Comparison of ENCODE assay signal across 19 cellular contexts in the genomic region with DNA sequence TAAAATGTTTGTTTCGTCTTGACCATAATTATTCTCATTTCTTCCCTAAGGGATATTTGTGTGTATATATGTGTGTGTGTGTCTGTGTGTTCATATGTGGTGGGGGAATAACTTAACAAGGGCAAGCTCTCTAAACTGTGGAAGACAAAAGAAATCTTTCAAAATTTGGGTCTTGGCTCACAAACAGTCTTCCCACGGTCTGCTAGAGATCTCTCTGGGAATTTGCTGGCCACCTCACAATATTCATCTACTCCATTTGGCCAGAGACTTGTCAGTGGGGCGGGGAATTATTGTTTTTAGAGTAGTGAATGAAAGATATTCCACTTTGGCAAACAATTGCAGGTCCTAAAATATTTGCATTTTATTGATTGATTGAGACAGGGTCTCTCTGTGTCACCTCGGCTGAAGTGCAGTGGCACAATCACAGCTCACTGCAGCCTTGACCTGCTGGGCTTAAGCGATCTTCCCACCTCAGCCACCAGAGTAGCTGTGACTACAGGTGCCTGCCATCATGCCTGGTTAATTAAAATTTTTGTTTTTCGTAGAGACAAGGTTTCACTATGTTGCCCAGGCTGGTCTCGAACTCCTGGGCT. TPM values are rescaled to one million over a fixed set of nuclear protein-coding genes. Genes with fewer than 3 reads are reported as not detected.
DNase-seq lines count a peak whose midpoint lies in the region; ATAC-seq, FAIRE-seq and TF ChIP-seq lines count a peak whose summit lies in the region.
"Had no signal": no experiment of that assay in that cellular context is flagged by ENCODE, and none has a peak within 500 bp of the region (broad histone marks: within the 10 kb centered on the region; RNA-seq: fewer than 3 reads in every experiment).

No MANE protein-coding gene starts in this region.

- POLR2A ChIA-PET in RWPE1 (lab: Yijun Ruan, JAX; ENCODE audit: low non-redundant PET) = no interaction called here

- CTCF ChIA-PET in RWPE1 (lab: Yijun Ruan, JAX) = no interaction called here

- no peaks in the 10 kb centered on the region for H3K9me3 ChIP-seq in right cardiac atrium (ENCODE audit: control insufficient read depth, low read length)

- H3K4me3 Mint-ChIP-seq in endothelial cell (ENCODE audit: unreplicated experiment) (peak overlapping the region; percentile 9), glutamatergic neuron (ENCODE audit: unreplicated experiment) (no peak overlapping the region), progenitor cell of endocrine pancreas (ENCODE audit: low read depth) (no peak overlapping the region)
- H3K4me3 Mint-ChIP-seq: B cell; CD8-positive, alpha-beta memory T cell; H9 had no signal

- WGBS in right cardiac atrium = 62% methylated on average over 7 of the region's 7 CpGs

- no peaks in the 10 kb centered on the region for H3K27me3 ChIP-seq in right cardiac atrium (ENCODE audit: control insufficient read depth, insufficient read depth)
- H3K27me3 ChIP-seq: BLaER1 treated with 17β-estradiol and CSF1 and Interleukin-3, amounts not matched to agents 10 nM and 100 nM had no signal

- peaks cover 1% of the 10 kb centered on the region for H3K4me1 ChIP-seq in right cardiac atrium (ENCODE audit: control insufficient read depth, insufficient read depth, low read length)
- H3K4me1 ChIP-seq: BLaER1 treated with 17β-estradiol and CSF1 and Interleukin-3, amounts not matched to agents 10 nM and 100 nM had no signal

- H3K4me3 ChIP-seq in right cardiac atrium (ENCODE audit: low read length) = no peak overlapping the region
- H3K4me3 ChIP-seq: BLaER1 treated with 17β-estradiol and CSF1 and Interleukin-3, amounts not matched to agents 10 nM and 100 nM; GM12878 had no signal

- H3K27ac Mint-ChIP-seq in endothelial cell (ENCODE audit: unreplicated experiment) (no peak overlapping the region), glutamatergic neuron (ENCODE audit: unreplicated experiment) (peak overlapping the region; percentile 18), progenitor cell of endocrine pancreas (peak overlapping the region; percentile 21)
- H3K27ac Mint-ChIP-seq: B cell; CD8-positive, alpha-beta memory T cell; H9 had no signal

- H3K27me3 Mint-ChIP-seq in endothelial cell (ENCODE audit: unreplicated experiment) (no peaks in the 10 kb centered on the region), glutamatergic neuron (ENCODE audit: unreplicated experiment) (peaks cover 3% of the 10 kb centered on the region), progenitor cell of endocrine pancreas (no peaks in the 10 kb centered on the region)

- TF ChIP-seq CTCF in endothelial cell (IDR thresholded peaks at IDR 0.05; ENCODE audit: unreplicated experiment) (no peak), glutamatergic neuron (IDR thresholded peaks at IDR 0.05; ENCODE audit: partially characterized antibody, unreplicated experiment) (no peak), progenitor cell of endocrine pancreas (IDR thresholded peaks at IDR 0.05; ENCODE audit: unreplicated experiment) (no peak), RWPE1 (conservative IDR thresholded peaks at IDR 0.05; ENCODE audit: low read depth) (no peak)

- H3K9me3 Mint-ChIP-seq in endothelial cell (ENCODE audit: unreplicated experiment) = no peaks in the 10 kb centered on the region
- no peaks in the 10 kb centered on the region for H3K9me3 Mint-ChIP-seq in glutamatergic neuron (ENCODE audit: unreplicated experiment)
- H3K9me3 Mint-ChIP-seq in progenitor cell of endocrine pancreas (ENCODE audit: low read depth) = no peaks in the 10 kb centered on the region
- H3K9me3 Mint-ChIP-seq: CD8-positive, alpha-beta memory T cell; H9 had no signal

- FAIRE-seq in HTR-8/SVneo (lab: Jason Lieb, UNC) = no peak
- FAIRE-seq: GM12878, GM19239, H1 had no signal

- intact Hi-C loops in right cardiac atrium (cut with DNase I) = no loop called here

- H3K4me1 Mint-ChIP-seq in endothelial cell (ENCODE audit: unreplicated experiment) (no peaks in the 10 kb centered on the region), glutamatergic neuron (ENCODE audit: low read depth, unreplicated experiment) (no peaks in the 10 kb centered on the region), progenitor cell of endocrine pancreas (ENCODE audit: low read depth) (peaks cover 7% of the 10 kb centered on the region)
- H3K4me1 Mint-ChIP-seq: B cell; CD8-positive, alpha-beta memory T cell; H9 had no signal

- H3K27ac ChIP-seq in right cardiac atrium (ENCODE audit: low read length) = no peak overlapping the region
- H3K27ac ChIP-seq in RWPE1 = no peak overlapping the region
- H3K27ac ChIP-seq: BLaER1 treated with 17β-estradiol and CSF1 and Interleukin-3, amounts not matched to agents 10 nM and 100 nM had no signal

- DNase-seq in endothelial cell (ENCODE audit: low spot score) (no peak), glutamatergic neuron (no peak), right cardiac atrium (no peak), progenitor cell of endocrine pancreas (ENCODE audit: low spot score, unreplicated experiment) (no peak), NCI-H2107 treated with DMSO at 0.1 percent for 48 hours (lab: John Stamatoyannopoulos, UW; ENCODE audit: unreplicated experiment) (no peak), HTR-8/SVneo (ENCODE audit: insufficient read length, low spot score) (no peak), RWPE1 (ENCODE audit: low spot score) (no peak)
- DNase-seq: CD8-positive, alpha-beta memory T cell; COR-L47; DMS 273 treated with DMSO at 0.1 percent for 48 hours; DMS53; DND-41; EL; H9 had no signal

- ATAC-seq in right cardiac atrium = peak; percentile 53 to 63
- ATAC-seq: GM12878 had no signal

- H3K36me3 Mint-ChIP-seq in endothelial cell (ENCODE audit: low read depth, unreplicated experiment) (no peaks in the 10 kb centered on the region), glutamatergic neuron (ENCODE audit: unreplicated experiment) (peaks cover 6% of the 10 kb centered on the region), progenitor cell of endocrine pancreas (ENCODE audit: insufficient read depth) (no peaks in the 10 kb centered on the region)
- H3K36me3 Mint-ChIP-seq: CD8-positive, alpha-beta memory T cell had no signal

RNA-seq across cellular contexts. Expression of gene EIF2B3, which starts 8.0 kb away (rescaled TPM):
- total RNA-seq in endothelial cell (ENCODE audit: unreplicated experiment) (16.6 TPM), glutamatergic neuron (ENCODE audit: unreplicated experiment) (50.0 TPM), right cardiac atrium (10 to 100 TPM; 28.9 to 37.1 (median 31.9) TPM), progenitor cell of endocrine pancreas (20.1 and 21.0 TPM in 2 replicates)
- 32.9 TPM for polyA plus RNA-seq in right cardiac atrium

RNA-seq across cellular contexts. Expression of gene HECTD3, which starts 16.7 kb away (rescaled TPM):
- 58.2 TPM for total RNA-seq in endothelial cell (ENCODE audit: unreplicated experiment)
- total RNA-seq in glutamatergic neuron (ENCODE audit: unreplicated experiment) = 137 TPM
- 10 to 100 TPM; 16.5 to 22.3 (median 19.4) TPM for total RNA-seq in right cardiac atrium
- polyA plus RNA-seq in right cardiac atrium = 18.5 TPM
- total RNA-seq in progenitor cell of endocrine pancreas = 43.5 and 44.2 TPM in 2 replicates

RNA-seq across cellular contexts. Expression of gene UROD, which starts 17.7 kb away (rescaled TPM):
- total RNA-seq in endothelial cell (ENCODE audit: unreplicated experiment) (151 TPM), glutamatergic neuron (ENCODE audit: unreplicated experiment) (90.4 TPM), right cardiac atrium (10 to 100 TPM; 71.9 to 87.6 (median 80.0) TPM), progenitor cell of endocrine pancreas (61.5 and 64.4 TPM in 2 replicates)
- polyA plus RNA-seq in right cardiac atrium = 91.0 TPM
